ENCODE assay signal across 8 cellular contexts in the genomic region with DNA sequence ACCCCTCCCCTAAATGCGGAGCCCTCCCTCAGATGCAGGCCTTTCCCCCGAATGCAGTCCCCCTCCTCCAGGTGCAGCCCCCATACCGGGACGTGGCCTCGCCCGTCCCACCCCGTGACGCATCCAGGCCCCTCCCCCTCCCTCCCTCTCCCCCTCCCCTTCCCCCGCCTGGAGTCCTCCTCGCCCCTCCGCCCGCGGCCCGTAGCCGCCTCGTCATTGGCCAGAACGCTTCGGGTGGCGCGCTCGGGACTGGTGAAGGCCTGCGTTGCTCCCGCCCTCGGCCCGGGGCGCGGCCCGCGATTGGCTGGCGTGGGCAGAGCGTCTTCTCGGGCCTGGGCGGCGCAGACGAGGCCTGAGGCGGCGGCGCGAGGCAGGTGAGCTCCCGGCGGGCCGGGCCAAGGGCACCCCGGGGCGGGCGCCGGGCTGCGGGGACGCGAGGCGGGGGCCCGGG. TPM values are rescaled to one million over a fixed set of nuclear protein-coding genes. Genes with fewer than 3 reads are reported as not detected.
DNase-seq lines count a peak whose midpoint lies in the region; ATAC-seq and TF ChIP-seq lines count a peak whose summit lies in the region.

No MANE protein-coding gene starts in this region.

- ATAC-seq in GM19438 (IDR thresholded peaks at IDR 0.05; ENCODE audit: low read depth, unreplicated experiment) (peak; percentile 84), HG03558 (IDR thresholded peaks at IDR 0.05; ENCODE audit: extremely low read depth, unreplicated experiment) (peak; percentile 72)

- H3K9me3 ChIP-seq in liver (ENCODE audit: control insufficient read depth in 4 of 4, low read length in 3 of 4) = no peaks in the 10 kb centered on the region

- peaks cover 12 to 57% (median 37%) of the 10 kb centered on the region in 4 donors for H3K4me1 ChIP-seq in liver (ENCODE audit: control insufficient read depth in 4 of 4, insufficient read depth in 4 of 4, low read length in 3 of 4)

- H3K4me3 ChIP-seq in liver (ENCODE audit: low read depth in 1 of 3, low read length in 3 of 3) = peak overlapping the region in 1 of 3 donors; percentile 98

- no peak overlapping the region for H3K9ac ChIP-seq in liver (ENCODE audit: low read depth in 1 of 2, low read length in 2 of 2)

- H3K36me3 ChIP-seq in liver (ENCODE audit: control insufficient read depth in 4 of 4, insufficient read depth in 3 of 4, low read depth in 1 of 4, low read length in 3 of 4) = no peaks in the 10 kb centered on the region

- DNase-seq in CD1c-positive myeloid dendritic cell (ENCODE audit: extremely low spot score) (peak; percentile 97), NCI-H748 treated with DMSO at 0.1 percent for 48 hours (lab: John Stamatoyannopoulos, UW) (peak; percentile 91), cortex of kidney (lab: John Stamatoyannopoulos, UW) (peak; percentile 71)
- peak; percentile 87 to 93 for DNase-seq in activated CD4-positive, alpha-beta T cell treated with anti-CD3 and anti-CD28 coated beads, Interleukin-2, amount 50 U/mL, for 24 hours (ENCODE audit: low read depth in 1 of 2, low spot score in 1 of 2)
- DNase-seq in stimulated activated CD4-positive, alpha-beta T cell treated with anti-CD3 and anti-CD28 coated beads, Interleukin-4, amount 100 ng/mL, for 4 hours = peak; percentile 97

- TF ChIP-seq CTCF in liver (IDR thresholded peaks at IDR 0.05; ENCODE audit: low read depth, low read length, missing input control) = no peak

- TF ChIP-seq RAD21 in liver (IDR thresholded peaks at IDR 0.05) = no peak

- H3K27me3 ChIP-seq in liver (ENCODE audit: control insufficient read depth in 4 of 4, insufficient read depth in 4 of 4, low read length in 3 of 4) = no peaks in the 10 kb centered on the region

- WGBS in liver = under 1% methylated on average over 51 of the region's 51 CpGs

- peak overlapping the region; percentile 50 to 73 for H3K27ac ChIP-seq in liver (ENCODE audit: low read depth in 1 of 2, low read length in 2 of 2)

TF ChIP-seq in liver, 16 proteins besides CTCF, POLR2A, EP300 and RAD21:
- TF ChIP-seq RXRA (IDR thresholded peaks at IDR 0.05) (no peak), GABPA (IDR thresholded peaks at IDR 0.05 in 1 of 2, conservative IDR thresholded peaks at IDR 0.05 in 1 of 2) (no peak), SP1 (IDR thresholded peaks at IDR 0.05) (peak; percentile 48)
TF ChIP-seq in liver: peak in this region for 1.

RNA-seq across cellular contexts. Expression of gene SUN1, which starts 16.0 kb away (rescaled TPM):
- total RNA-seq in liver = 100 to 1,000 TPM in 1 of 2 donors, 10 to 100 TPM in 1; 50.9 to 162 TPM
- polyA plus RNA-seq in liver = 10 to 100 TPM; 24.8 to 29.2 TPM
